8 cellular contexts compared by ENCODE assay signal in genomic region chr16:31071861-31072260, GRCh38.
DNase-seq lines count a peak whose midpoint lies in the region; ATAC-seq and TF ChIP-seq lines count a peak whose summit lies in the region.

No MANE protein-coding gene starts in this region.

- DNase-seq in EH (ENCODE audit: low read depth) = peak; percentile 84
- DNase-seq in NCI-H2029 treated with DMSO at 0.1 percent for 48 hours (lab: John Stamatoyannopoulos, UW) = peak; percentile 60
- DNase-seq in choroid plexus epithelial cell (ENCODE audit: low read depth) = peak; percentile 35
- no peak for DNase-seq in GM13977 (ENCODE audit: low spot score)
- DNase-seq in iPS-NIHi7 (ENCODE audit: extremely low spot score) = no peak

- H3K36me3 ChIP-seq in neutrophil = peaks cover 9% of the 10 kb centered on the region

- no peak for ATAC-seq in GM19397 (IDR thresholded peaks at IDR 0.05; ENCODE audit: unreplicated experiment)
- ATAC-seq in HG02610 (IDR thresholded peaks at IDR 0.05; ENCODE audit: unreplicated experiment) = no peak

- H3K27me3 ChIP-seq in neutrophil = no peaks in the 10 kb centered on the region

- H3K4me3 ChIP-seq in choroid plexus epithelial cell (ENCODE audit: low read depth, low read length) (peak overlapping the region; percentile 97), neutrophil (ENCODE audit: low read depth in 1 of 2, low read length in 1 of 2) (no peak overlapping the region)

- TF ChIP-seq CTCF in choroid plexus epithelial cell (conservative IDR thresholded peaks at IDR 0.05; ENCODE audit: low read depth, low read length) = no peak
- TF ChIP-seq CTCF in neutrophil (IDR thresholded peaks at IDR 0.05) = no peak
- TF ChIP-seq CTCF in GM13977 (IDR thresholded peaks at IDR 0.05; ENCODE audit: extremely low read depth, insufficient read depth, missing control alignments) = no peak

- peak overlapping the region; percentile 95 for H3K27ac ChIP-seq in neutrophil

- in situ Hi-C loops in GM13977 (cut with MboI; ENCODE audit: low pct_unique_long_range_greater_than_20kb, low sequenced_read_pairs, unreplicated experiment) = no loop called here

- no peaks in the 10 kb centered on the region for H3K9me3 ChIP-seq in neutrophil

- peaks cover 26 to 30% of the 10 kb centered on the region in 2 experiments for H3K4me1 ChIP-seq in neutrophil (ENCODE audit: control insufficient read depth in 1 of 2, insufficient read depth in 1 of 2, low read depth in 1 of 2, low read length in 1 of 2)

Comparison
In these comparisons a context has a peak if more than half of its experiments do, and no peak if none do; other contexts are left out.
1. DNase-seq: peak in EH (single experiment), NCI-H2029 treated with DMSO at 0.1 percent for 48 hours (single experiment) and choroid plexus epithelial cell (single experiment); none in GM13977 (single experiment) and iPS-NIHi7 (single experiment).